ENCODE assay signal across 8 cellular contexts in genomic region chr7:115910541-115911164, GRCh38.
DNase-seq lines count a peak whose midpoint lies in the region; ATAC-seq and TF ChIP-seq lines count a peak whose summit lies in the region.

No MANE protein-coding gene starts in this region.

- H3K4me1 ChIP-seq in ACC112 (ENCODE audit: control insufficient read depth, insufficient read depth, low read length, unreplicated experiment) = peaks cover 9% of the 10 kb centered on the region
- H3K4me1 ChIP-seq in OCI-LY1 (ENCODE audit: insufficient read depth, low read length, severe bottlenecking) = no peaks in the 10 kb centered on the region
- H3K4me1 ChIP-seq in vagina = no peaks in the 10 kb centered on the region

- peaks cover 20% of the 10 kb centered on the region for H3K4me1 Mint-ChIP-seq in progenitor cell of endocrine pancreas (ENCODE audit: low read depth)

- no peaks in the 10 kb centered on the region for H3K9me3 Mint-ChIP-seq in progenitor cell of endocrine pancreas (ENCODE audit: low read depth)

- no peaks in the 10 kb centered on the region for H3K9me3 ChIP-seq in OCI-LY1 (ENCODE audit: low read length)
- H3K9me3 ChIP-seq in vagina = no peaks in the 10 kb centered on the region

- no peak overlapping the region for H3K4me3 Mint-ChIP-seq in progenitor cell of endocrine pancreas (ENCODE audit: low read depth)

- peak; percentile 27 for DNase-seq in epithelial cell of esophagus (ENCODE audit: low read depth)
- no peak for DNase-seq in progenitor cell of endocrine pancreas (ENCODE audit: low spot score, unreplicated experiment)
- no peak for DNase-seq in stimulated activated CD4-positive, alpha-beta T cell treated with anti-CD3 and anti-CD28 coated beads, Interleukin-4, amount 100 ng/mL, for 1 hour
- DNase-seq in vagina (ENCODE audit: extremely low spot score in 2 of 2) = no peak

- H3K9ac ChIP-seq in OCI-LY1 (ENCODE audit: low read length) = no peak overlapping the region

- H3F3A ChIP-seq in OCI-LY1 (ENCODE audit: insufficient read depth, low read length) = no peaks in the 10 kb centered on the region

- no peaks in the 10 kb centered on the region for H3K36me3 Mint-ChIP-seq in progenitor cell of endocrine pancreas (ENCODE audit: insufficient read depth)

- no peaks in the 10 kb centered on the region for H4K20me1 ChIP-seq in OCI-LY1 (ENCODE audit: insufficient read depth, low read length)

- H3K27me3 Mint-ChIP-seq in progenitor cell of endocrine pancreas = peaks cover 3% of the 10 kb centered on the region

- H3K79me2 ChIP-seq in ACC112 (ENCODE audit: control insufficient read depth, insufficient read depth, low read length, unreplicated experiment) = no peaks in the 10 kb centered on the region
- H3K79me2 ChIP-seq in OCI-LY1 (ENCODE audit: insufficient read depth, low read length) = no peaks in the 10 kb centered on the region

- H3K27me3 ChIP-seq in ACC112 (ENCODE audit: insufficient read depth, low read length) = no peaks in the 10 kb centered on the region
- no peaks in the 10 kb centered on the region for H3K27me3 ChIP-seq in OCI-LY1 (ENCODE audit: insufficient read depth, low read length)
- H3K27me3 ChIP-seq in vagina = no peaks in the 10 kb centered on the region

- H3K4me3 ChIP-seq in ACC112 (ENCODE audit: low read depth, low read length) (peak overlapping the region; percentile 50), OCI-LY1 (ENCODE audit: low read depth, low read length, poor library complexity, severe bottlenecking) (no peak overlapping the region), epithelial cell of esophagus (ENCODE audit: low read length) (no peak overlapping the region), vagina (no peak overlapping the region)

- TF ChIP-seq POLR2A in vagina (IDR thresholded peaks at IDR 0.05) = no peak

- H2AFZ ChIP-seq in ACC112 (ENCODE audit: low read length, unreplicated experiment) (peak overlapping the region; percentile 76), OCI-LY1 (ENCODE audit: low read length) (no peak overlapping the region)

- H3K9me2 ChIP-seq in OCI-LY1 (ENCODE audit: low read depth, low read length) = no peaks in the 10 kb centered on the region

- H3K27ac ChIP-seq in ACC112 (ENCODE audit: low read depth, low read length) = no peak overlapping the region
- no peak overlapping the region for H3K27ac ChIP-seq in OCI-LY1 (ENCODE audit: low read depth, low read length, poor library complexity, severe bottlenecking)
- H3K27ac ChIP-seq in vagina = no peak overlapping the region

- no peak overlapping the region for H3K27ac Mint-ChIP-seq in progenitor cell of endocrine pancreas

- no peak overlapping the region for H3K4me2 ChIP-seq in OCI-LY1 (ENCODE audit: low read length)

- H3K36me3 ChIP-seq in ACC112 (ENCODE audit: insufficient read depth, low read length) (no peaks in the 10 kb centered on the region), OCI-LY1 (ENCODE audit: insufficient read depth, low read length) (no peaks in the 10 kb centered on the region), vagina (no peaks in the 10 kb centered on the region)

- intact Hi-C loops in vagina (cut with DNase I) = loop anchor here (5.0 kb wide), 1 partner anchor 1828 kb away; no protein-coding TSS in a partner anchor

- peak; percentile 73 for ATAC-seq in HG03442 (IDR thresholded peaks at IDR 0.05; ENCODE audit: unreplicated experiment)

- TF ChIP-seq CTCF in GM12873 (IDR thresholded peaks at IDR 0.05; ENCODE audit: insufficient read depth, low read depth, low read length, missing control alignments) (peak; percentile 55), OCI-LY1 (IDR thresholded peaks at IDR 0.05; ENCODE audit: low read length) (peak; percentile 89), epithelial cell of esophagus (IDR thresholded peaks at IDR 0.05; ENCODE audit: insufficient read depth, low read depth, low read length, missing control alignments) (peak; percentile 57), progenitor cell of endocrine pancreas (IDR thresholded peaks at IDR 0.05; ENCODE audit: unreplicated experiment) (peak; percentile 80), vagina (IDR thresholded peaks at IDR 0.05) (peak in 1 of 3 experiments; percentile 30)
